In genomic region chr1:156012051-156012817, GRCh38 we compare ENCODE assay signal across 16 cellular contexts. TPM values are rescaled to one million over a fixed set of nuclear protein-coding genes. Genes with fewer than 3 reads are reported as not detected.
A peak's percentile ranks its signal among the peaks of the same experiment; 100 is the strongest.
DNase-seq lines count a peak whose midpoint lies in the region; ATAC-seq, FAIRE-seq and TF ChIP-seq lines count a peak whose summit lies in the region.
"Had no signal": no experiment of that assay in that cellular context is flagged by ENCODE, and none has a peak within 500 bp of the region (broad histone marks: within the 10 kb centered on the region; RNA-seq: fewer than 3 reads in every experiment).

No MANE protein-coding gene starts in this region.

- TF ChIP-seq POLR2A in HepG2 (IDR thresholded peaks at IDR 0.05; ENCODE audit: insufficient read depth in 1 of 2, low read depth in 2 of 2, low read length in 2 of 2), result no peak
- no peak for TF ChIP-seq POLR2A in right lobe of liver (IDR thresholded peaks at IDR 0.05)

- in situ Hi-C loops in HepG2 (cut with HindIII; ENCODE audit: extremely low pct_ligation_motif_present, low pct_unique_long_range_greater_than_20kb), result no loop called here

- no peak overlapping the region for H2AFZ ChIP-seq in HepG2 (ENCODE audit: low read length)

- no peak for FAIRE-seq in HepG2 (lab: Jason Lieb, UNC)

- H3K36me3 ChIP-seq in HepG2 (replicated peaks in 1 of 2; ENCODE audit: control insufficient read depth in 1 of 2, insufficient read depth in 2 of 2, low read length in 2 of 2) (peaks cover 14 to 54% of the 10 kb centered on the region in 2 experiments), right lobe of liver (peaks cover 7 to 77% (median 39%) of the 10 kb centered on the region in 4 donors), upper lobe of right lung (peaks cover 86% of the 10 kb centered on the region)

- no peak for DNase-seq in HepG2 (ENCODE audit: low spot score)
- no peak for DNase-seq in right lobe of liver
- no peak for DNase-seq in upper lobe of right lung
- no peak for DNase-seq in stimulated activated CD4-positive, alpha-beta T cell treated with anti-CD3 and anti-CD28 coated beads, Interleukin-12 subunit alpha, Interleukin-12 subunit beta, amount 100 ng/mL, for 4 hours
- DNase-seq in activated CD4-positive, alpha-beta T cell treated with anti-CD3 and anti-CD28 coated beads for 1 hour, result no peak
- DNase-seq: activated naive CD4-positive, alpha-beta T cell treated with Interleukin-2 at 50 U/mL for 16 hours; NCI-H1105 treated with DMSO at 0.1 percent for 48 hours; upper lobe of left lung had no signal

- WGBS in HepG2 (ENCODE audit: low lambda C conversion rate), result 92% methylated on average over 4 of the region's 4 CpGs
- 85% methylated on average over 4 of the region's 4 CpGs for WGBS in right lobe of liver (ENCODE audit: insufficient coverage, low coverage, low lambda C conversion rate, missing lambda C conversion rate)

- no peaks in the 10 kb centered on the region for H3K27me3 ChIP-seq in HepG2 (ENCODE audit: control insufficient read depth in 1 of 2, insufficient read depth in 2 of 2, low read length in 2 of 2)
- no peaks in the 10 kb centered on the region for H3K27me3 ChIP-seq in right lobe of liver
- H3K27me3 ChIP-seq in upper lobe of right lung, result no peaks in the 10 kb centered on the region
- H3K27me3 ChIP-seq: upper lobe of left lung had no signal

- H3K9me3 ChIP-seq in HepG2 (ENCODE audit: low read length) (no peaks in the 10 kb centered on the region), right lobe of liver (no peaks in the 10 kb centered on the region), upper lobe of right lung (no peaks in the 10 kb centered on the region)
- H3K9me3 ChIP-seq: upper lobe of left lung had no signal

- no peak for TF ChIP-seq RAD21 in HepG2 (CRISPR knock-in tag; IDR thresholded peaks at IDR 0.05)

- CTCF ChIA-PET in HepG2 (lab: Yijun Ruan, JAX; ENCODE audit: low intra/inter-chr PET ratio, low total read pairs), result no interaction called here

- H3K27ac ChIP-seq in HepG2 (ENCODE audit: extremely low read length, insufficient read depth, low read length) (no peak overlapping the region), right lobe of liver (no peak overlapping the region), upper lobe of right lung (no peak overlapping the region)
- H3K27ac ChIP-seq: coronary artery, HL-60 had no signal

- H3K4me3 ChIP-seq in HepG2 (replicated peaks in 1 of 3; ENCODE audit: insufficient read depth in 1 of 3, low read depth in 2 of 3, low read length in 3 of 3) (no peak overlapping the region), right lobe of liver (no peak overlapping the region), upper lobe of right lung (no peak overlapping the region)
- H3K4me3 ChIP-seq: coronary artery, upper lobe of left lung had no signal

- no peaks in the 10 kb centered on the region for H4K20me1 ChIP-seq in HepG2 (ENCODE audit: insufficient read depth, low read length)

- no peak for TF ChIP-seq EP300 in HepG2 (IDR thresholded peaks at IDR 0.05; ENCODE audit: low read depth in 2 of 2, low read length in 2 of 2)
- TF ChIP-seq EP300 in HepG2 (CRISPR knock-in tag; IDR thresholded peaks at IDR 0.05; ENCODE audit: borderline replicate concordance), result no peak

- H3K4me1 ChIP-seq in HepG2 (ENCODE audit: insufficient read depth, low read length) (peaks cover 15% of the 10 kb centered on the region), right lobe of liver (no peaks in the 10 kb centered on the region), upper lobe of right lung (no peaks in the 10 kb centered on the region)

- intact Hi-C loops in HepG2 (cut with micrococcal nuclease; ENCODE audit: unreplicated experiment), result no loop called here
- intact Hi-C loops in right lobe of liver (cut with DNase I), result no loop called here
- intact Hi-C loops in upper lobe of right lung (cut with DNase I), result no loop called here

- H3K79me2 ChIP-seq in HepG2 (ENCODE audit: insufficient read depth, low read length), result no peaks in the 10 kb centered on the region

- no peak overlapping the region for H3K4me2 ChIP-seq in HepG2 (ENCODE audit: low read depth, low read length)

- ATAC-seq in HepG2, result peak; percentile 28; the same call in 1 of the 3 replicates
- no peak for ATAC-seq in right lobe of liver
- ATAC-seq in GM21717 (IDR thresholded peaks at IDR 0.05; ENCODE audit: unreplicated experiment), result peak; percentile 72
- ATAC-seq in HG03378 (IDR thresholded peaks at IDR 0.05; ENCODE audit: unreplicated experiment), result peak; percentile 69
- ATAC-seq in upper lobe of right lung, result peak; percentile 57
- no peak for ATAC-seq in HG02884 (IDR thresholded peaks at IDR 0.05; ENCODE audit: unreplicated experiment)
- ATAC-seq: WTC11 had no signal

- TSS peak; percentile 17 for BruUV-seq in HepG2 (replicated peaks; lab: Mats Ljungman, UMichigan)

- TF ChIP-seq CTCF in HepG2 (CRISPR knock-in tag; IDR thresholded peaks at IDR 0.05), result no peak
- TF ChIP-seq CTCF in right lobe of liver (IDR thresholded peaks at IDR 0.05), result no peak
- no peak for TF ChIP-seq CTCF in upper lobe of right lung (IDR thresholded peaks at IDR 0.05)

- no peak overlapping the region for H3K9ac ChIP-seq in HepG2 (ENCODE audit: insufficient read depth, low read depth, low read length)

- POLR2A ChIA-PET in HepG2 (lab: Yijun Ruan, JAX), result no interaction called here

RNA-seq across cellular contexts. Expression of gene SSR2, which starts 8.5 kb away (rescaled TPM):
- total RNA-seq in HepG2 (2016; rRNA removed; fragmentation: Illumina TruSeq; extraction: Trizol) (150 and 284 TPM in 2 replicates), right lobe of liver (100 to 1,000 TPM in 4 of 6 experiments, 10 to 100 TPM in 2; 59.5 to 227 (median 103) TPM), upper lobe of right lung (231 TPM)
- 92.7 and 103 TPM in 2 replicates for total RNA-seq in HepG2 (2016; cell fraction: cytosol; rRNA removed; fragmentation: Illumina TruSeq; extraction: Trizol; ENCODE audit: low read depth)
- total RNA-seq in HepG2 (2016; cell fraction: insoluble cytoplasmic fraction; rRNA removed; fragmentation: Illumina TruSeq; extraction: Trizol), result 138 and 293 TPM in 2 replicates
- total RNA-seq in HepG2 (2016; cell fraction: membrane; rRNA removed; fragmentation: Illumina TruSeq; extraction: Trizol), result 147 and 165 TPM in 2 replicates
- total RNA-seq in HepG2 (2016; cell fraction: nucleus; rRNA removed; fragmentation: Illumina TruSeq; extraction: Trizol), result 188 and 211 TPM in 2 replicates
- polyA plus RNA-seq in HepG2 (2011; rRNA removed), result 442 and 461 TPM in 2 replicates
- 664 and 870 TPM in 2 replicates for polyA plus RNA-seq in HepG2 (2011; cell fraction: cytosol; rRNA removed)
- 174 and 212 TPM in 2 replicates for polyA plus RNA-seq in HepG2 (2011; cell fraction: nucleus; rRNA removed)
- 199 and 208 TPM in 2 replicates for polyA plus RNA-seq in HepG2 (2012)
- 105 and 112 TPM in 2 replicates for polyA plus RNA-seq in HepG2 (2016; cell fraction: cytosol; fragmentation: Illumina TruSeq; extraction: Trizol; ENCODE audit: low read depth)
- polyA plus RNA-seq in HepG2 (2016; cell fraction: insoluble cytoplasmic fraction; fragmentation: Illumina TruSeq; extraction: Trizol; ENCODE audit: low read depth), result 153 and 154 TPM in 2 replicates
- polyA plus RNA-seq in HepG2 (2016; cell fraction: membrane; fragmentation: Illumina TruSeq; extraction: Trizol; ENCODE audit: low read depth), result 145 and 154 TPM in 2 replicates
- 326 and 354 TPM in 2 replicates for polyA plus RNA-seq in HepG2 (2016; cell fraction: nucleus; fragmentation: Illumina TruSeq; extraction: Trizol; ENCODE audit: insufficient read depth, low read depth)
- 359 and 489 TPM in 2 replicates for polyA minus RNA-seq in HepG2 (2011; rRNA and poly(A)+ RNA removed; ENCODE audit: low replicate concordance)
- 105 and 115 TPM in 2 replicates for polyA minus RNA-seq in HepG2 (2011; cell fraction: cytosol; rRNA and poly(A)+ RNA removed)
- 44.5 and 56.7 TPM in 2 replicates for polyA minus RNA-seq in HepG2 (2011; cell fraction: nucleus; rRNA and poly(A)+ RNA removed)

RNA-seq across cellular contexts. Expression of gene ARHGEF2, which starts 33.9 kb away (rescaled TPM):
- total RNA-seq in HepG2 (2016; rRNA removed; fragmentation: Illumina TruSeq; extraction: Trizol) (15.0 and 16.1 TPM in 2 replicates), right lobe of liver (10 to 100 TPM in 4 of 6 experiments, 1 to 10 TPM in 2; 7.9 to 23.8 (median 13.1) TPM), upper lobe of right lung (220 TPM)
- 7.7 and 8.4 TPM in 2 replicates for total RNA-seq in HepG2 (2016; cell fraction: cytosol; rRNA removed; fragmentation: Illumina TruSeq; extraction: Trizol; ENCODE audit: low read depth)
- 12.9 and 18.6 TPM in 2 replicates for total RNA-seq in HepG2 (2016; cell fraction: insoluble cytoplasmic fraction; rRNA removed; fragmentation: Illumina TruSeq; extraction: Trizol)
- total RNA-seq in HepG2 (2016; cell fraction: membrane; rRNA removed; fragmentation: Illumina TruSeq; extraction: Trizol), result 10.3 and 11.1 TPM in 2 replicates
- 13.2 and 15.5 TPM in 2 replicates for total RNA-seq in HepG2 (2016; cell fraction: nucleus; rRNA removed; fragmentation: Illumina TruSeq; extraction: Trizol)
- 32.1 and 33.1 TPM in 2 replicates for polyA plus RNA-seq in HepG2 (2011; rRNA removed)
- 15.2 and 17.5 TPM in 2 replicates for polyA plus RNA-seq in HepG2 (2011; cell fraction: cytosol; rRNA removed)
- 104 and 108 TPM in 2 replicates for polyA plus RNA-seq in HepG2 (2011; cell fraction: nucleus; rRNA removed)
- polyA plus RNA-seq in HepG2 (2012), result 28.0 and 37.8 TPM in 2 replicates
- 1.9 and 2.0 TPM in 2 replicates for polyA plus RNA-seq in HepG2 (2016; cell fraction: cytosol; fragmentation: Illumina TruSeq; extraction: Trizol; ENCODE audit: low read depth)
- 13.1 and 13.4 TPM in 2 replicates for polyA plus RNA-seq in HepG2 (2016; cell fraction: insoluble cytoplasmic fraction; fragmentation: Illumina TruSeq; extraction: Trizol; ENCODE audit: low read depth)
- polyA plus RNA-seq in HepG2 (2016; cell fraction: membrane; fragmentation: Illumina TruSeq; extraction: Trizol; ENCODE audit: low read depth), result 3.6 and 3.8 TPM in 2 replicates
- 34.1 and 35.2 TPM in 2 replicates for polyA plus RNA-seq in HepG2 (2016; cell fraction: nucleus; fragmentation: Illumina TruSeq; extraction: Trizol; ENCODE audit: insufficient read depth, low read depth)
- polyA minus RNA-seq in HepG2 (2011; rRNA and poly(A)+ RNA removed; ENCODE audit: low replicate concordance), result 54.1 and 96.8 TPM in 2 replicates
- polyA minus RNA-seq in HepG2 (2011; cell fraction: cytosol; rRNA and poly(A)+ RNA removed), result 17.6 and 19.9 TPM in 2 replicates
- 50.0 and 65.8 TPM in 2 replicates for polyA minus RNA-seq in HepG2 (2011; cell fraction: nucleus; rRNA and poly(A)+ RNA removed)

RNA-seq across cellular contexts. Expression of gene UBQLN4, which starts 41.4 kb away (rescaled TPM):
- total RNA-seq in HepG2 (2016; rRNA removed; fragmentation: Illumina TruSeq; extraction: Trizol), result 31.5 and 33.2 TPM in 2 replicates
- 20.1 and 22.6 TPM in 2 replicates for total RNA-seq in HepG2 (2016; cell fraction: cytosol; rRNA removed; fragmentation: Illumina TruSeq; extraction: Trizol; ENCODE audit: low read depth)
- 29.3 and 31.9 TPM in 2 replicates for total RNA-seq in HepG2 (2016; cell fraction: insoluble cytoplasmic fraction; rRNA removed; fragmentation: Illumina TruSeq; extraction: Trizol)
- 26.2 and 29.2 TPM in 2 replicates for total RNA-seq in HepG2 (2016; cell fraction: membrane; rRNA removed; fragmentation: Illumina TruSeq; extraction: Trizol)
- total RNA-seq in HepG2 (2016; cell fraction: nucleus; rRNA removed; fragmentation: Illumina TruSeq; extraction: Trizol), result 21.0 and 23.5 TPM in 2 replicates
- polyA plus RNA-seq in HepG2 (2011; rRNA removed), result 39.8 and 42.0 TPM in 2 replicates
- polyA plus RNA-seq in HepG2 (2011; cell fraction: cytosol; rRNA removed), result 29.0 and 30.8 TPM in 2 replicates
- 55.5 and 56.3 TPM in 2 replicates for polyA plus RNA-seq in HepG2 (2011; cell fraction: nucleus; rRNA removed)
- 24.3 and 30.2 TPM in 2 replicates for polyA plus RNA-seq in HepG2 (2012)
- polyA plus RNA-seq in HepG2 (2016; cell fraction: cytosol; fragmentation: Illumina TruSeq; extraction: Trizol; ENCODE audit: low read depth), result 6.2 and 6.6 TPM in 2 replicates
- 36.9 and 41.7 TPM in 2 replicates for polyA plus RNA-seq in HepG2 (2016; cell fraction: insoluble cytoplasmic fraction; fragmentation: Illumina TruSeq; extraction: Trizol; ENCODE audit: low read depth)
- polyA plus RNA-seq in HepG2 (2016; cell fraction: membrane; fragmentation: Illumina TruSeq; extraction: Trizol; ENCODE audit: low read depth), result 19.4 and 20.1 TPM in 2 replicates
- 54.4 and 62.1 TPM in 2 replicates for polyA plus RNA-seq in HepG2 (2016; cell fraction: nucleus; fragmentation: Illumina TruSeq; extraction: Trizol; ENCODE audit: insufficient read depth, low read depth)
- 59.1 and 110 TPM in 2 replicates for polyA minus RNA-seq in HepG2 (2011; rRNA and poly(A)+ RNA removed; ENCODE audit: low replicate concordance)
- polyA minus RNA-seq in HepG2 (2011; cell fraction: cytosol; rRNA and poly(A)+ RNA removed), result 20.7 and 24.4 TPM in 2 replicates
- 14.0 and 20.0 TPM in 2 replicates for polyA minus RNA-seq in HepG2 (2011; cell fraction: nucleus; rRNA and poly(A)+ RNA removed)
- 10 to 100 TPM; 19.0 to 25.5 (median 21.0) TPM for total RNA-seq in right lobe of liver
- 37.0 TPM for total RNA-seq in upper lobe of right lung

RNA-seq across cellular contexts. Expression of gene LAMTOR2, which starts 42.3 kb away (rescaled TPM):
- total RNA-seq in HepG2 (2016; rRNA removed; fragmentation: Illumina TruSeq; extraction: Trizol) (66.4 and 84.0 TPM in 2 replicates), right lobe of liver (10 to 100 TPM; 49.4 to 71.0 (median 60.3) TPM), upper lobe of right lung (49.7 TPM)
- 39.6 and 58.1 TPM in 2 replicates for total RNA-seq in HepG2 (2016; cell fraction: cytosol; rRNA removed; fragmentation: Illumina TruSeq; extraction: Trizol; ENCODE audit: low read depth)
- total RNA-seq in HepG2 (2016; cell fraction: insoluble cytoplasmic fraction; rRNA removed; fragmentation: Illumina TruSeq; extraction: Trizol), result 68.2 and 78.9 TPM in 2 replicates
- 45.1 and 68.3 TPM in 2 replicates for total RNA-seq in HepG2 (2016; cell fraction: membrane; rRNA removed; fragmentation: Illumina TruSeq; extraction: Trizol)
- 22.4 and 23.2 TPM in 2 replicates for total RNA-seq in HepG2 (2016; cell fraction: nucleus; rRNA removed; fragmentation: Illumina TruSeq; extraction: Trizol)
- polyA plus RNA-seq in HepG2 (2011; rRNA removed), result 36.5 and 44.9 TPM in 2 replicates
- polyA plus RNA-seq in HepG2 (2011; cell fraction: cytosol; rRNA removed), result 45.1 and 65.7 TPM in 2 replicates
- 14.0 and 16.2 TPM in 2 replicates for polyA plus RNA-seq in HepG2 (2011; cell fraction: nucleus; rRNA removed)
- 28.1 and 35.0 TPM in 2 replicates for polyA plus RNA-seq in HepG2 (2012)
- polyA plus RNA-seq in HepG2 (2016; cell fraction: cytosol; fragmentation: Illumina TruSeq; extraction: Trizol; ENCODE audit: low read depth), result 49.1 and 78.5 TPM in 2 replicates
- 91.2 and 98.7 TPM in 2 replicates for polyA plus RNA-seq in HepG2 (2016; cell fraction: insoluble cytoplasmic fraction; fragmentation: Illumina TruSeq; extraction: Trizol; ENCODE audit: low read depth)
- polyA plus RNA-seq in HepG2 (2016; cell fraction: membrane; fragmentation: Illumina TruSeq; extraction: Trizol; ENCODE audit: low read depth), result 42.8 and 62.9 TPM in 2 replicates
- 45.4 and 50.6 TPM in 2 replicates for polyA plus RNA-seq in HepG2 (2016; cell fraction: nucleus; fragmentation: Illumina TruSeq; extraction: Trizol; ENCODE audit: insufficient read depth, low read depth)
- 18.1 and 65.8 TPM in 2 replicates for polyA minus RNA-seq in HepG2 (2011; rRNA and poly(A)+ RNA removed; ENCODE audit: low replicate concordance)
- 8.4 and 8.6 TPM in 2 replicates for polyA minus RNA-seq in HepG2 (2011; cell fraction: cytosol; rRNA and poly(A)+ RNA removed)
- 6.3 and 9.4 TPM in 2 replicates for polyA minus RNA-seq in HepG2 (2011; cell fraction: nucleus; rRNA and poly(A)+ RNA removed)

RNA-seq across cellular contexts. Expression of gene RAB25, which starts 48.7 kb away (rescaled TPM):
- 0.20 TPM in 1 of 2 replicates, not detected in the other for total RNA-seq in HepG2 (2016; rRNA removed; fragmentation: Illumina TruSeq; extraction: Trizol)
- total RNA-seq in HepG2 (2016; cell fraction: cytosol; rRNA removed; fragmentation: Illumina TruSeq; extraction: Trizol; ENCODE audit: low read depth), result not detected in 2 replicates
- total RNA-seq in HepG2 (2016; cell fraction: insoluble cytoplasmic fraction; rRNA removed; fragmentation: Illumina TruSeq; extraction: Trizol), result 0.17 TPM in 1 of 2 replicates, not detected in the other
- total RNA-seq in HepG2 (2016; cell fraction: membrane; rRNA removed; fragmentation: Illumina TruSeq; extraction: Trizol), result 0.17 TPM in 1 of 2 replicates, not detected in the other
- not detected in 2 replicates for total RNA-seq in HepG2 (2016; cell fraction: nucleus; rRNA removed; fragmentation: Illumina TruSeq; extraction: Trizol)
- polyA plus RNA-seq in HepG2 (2011; rRNA removed), result 0.12 and 0.22 TPM in 2 replicates
- polyA plus RNA-seq in HepG2 (2011; cell fraction: cytosol; rRNA removed), result 0.12 and 0.21 TPM in 2 replicates
- 0.33 and 0.37 TPM in 2 replicates for polyA plus RNA-seq in HepG2 (2011; cell fraction: nucleus; rRNA removed)
- polyA plus RNA-seq in HepG2 (2012), result 0.33 and 0.34 TPM in 2 replicates
- not detected in 2 replicates for polyA plus RNA-seq in HepG2 (2016; cell fraction: cytosol; fragmentation: Illumina TruSeq; extraction: Trizol; ENCODE audit: low read depth)
- polyA plus RNA-seq in HepG2 (2016; cell fraction: insoluble cytoplasmic fraction; fragmentation: Illumina TruSeq; extraction: Trizol; ENCODE audit: low read depth), result not detected in 2 replicates
- polyA plus RNA-seq in HepG2 (2016; cell fraction: membrane; fragmentation: Illumina TruSeq; extraction: Trizol; ENCODE audit: low read depth), result not detected in 2 replicates
- not detected in 2 replicates for polyA plus RNA-seq in HepG2 (2016; cell fraction: nucleus; fragmentation: Illumina TruSeq; extraction: Trizol; ENCODE audit: insufficient read depth, low read depth)
- polyA minus RNA-seq in HepG2 (2011; rRNA and poly(A)+ RNA removed; ENCODE audit: low replicate concordance), result not detected in 2 replicates
- not detected in 2 replicates for polyA minus RNA-seq in HepG2 (2011; cell fraction: cytosol; rRNA and poly(A)+ RNA removed)
- not detected in 2 replicates for polyA minus RNA-seq in HepG2 (2011; cell fraction: nucleus; rRNA and poly(A)+ RNA removed)
- total RNA-seq in right lobe of liver, result 1 to 10 TPM in 2 of 6 experiments, under 1 TPM in 4; 0.40 to 3.2 (median 0.77) TPM
- 62.0 TPM for total RNA-seq in upper lobe of right lung
- total RNA-seq: lung microvascular endothelial cell, posterior vena cava had no signal

Comparison
In these comparisons a context has a peak if more than half of its experiments do, and no peak if none do; other contexts are left out.
1. ATAC-seq: peak in HepG2 (single experiment), GM21717 (single experiment), HG03378 (single experiment) and upper lobe of right lung (single experiment); none in right lobe of liver (0 of 4) and HG02884 (single experiment).